21 cellular contexts compared by ENCODE assay signal in genomic region chr13:81596224-81596753, GRCh38.
"Had no signal": no experiment of that assay in that cellular context is flagged by ENCODE, and none has a peak within 500 bp of the region (broad histone marks: within the 10 kb centered on the region; RNA-seq: fewer than 3 reads in every experiment).

No MANE protein-coding gene starts in this region.

- H3K27me3 ChIP-seq: colonic mucosa, foreskin keratinocyte, neutrophil, testis, tibial nerve, upper lobe of right lung, vagina had no signal

- H3K4me1 ChIP-seq: colonic mucosa, foreskin keratinocyte, testis, tibial nerve, upper lobe of right lung, vagina had no signal

- H3K36me3 ChIP-seq: colonic mucosa, neutrophil, tibial nerve, upper lobe of right lung, vagina had no signal

- H3K4me3 ChIP-seq: colonic mucosa, lung, testis, tibial nerve, upper lobe of right lung, vagina had no signal

- H3K27ac ChIP-seq: colonic mucosa, foreskin keratinocyte, neutrophil, testis, tibial nerve, upper lobe of right lung, vagina had no signal

- H3K27ac Mint-ChIP-seq: naive thymus-derived CD4-positive, alpha-beta T cell; stimulated activated naive B cell treated with anti-CD40 and anti-IgM and Interleukin-4, amounts not matched to agents 10 μg/mL and 1 μg/mL and 100 μg/mL, for 72 hours; stimulated activated naive CD8-positive, alpha-beta T cell treated with anti-CD3 and anti-CD28 coated beads, Interleukin-15, amount 100 ng/mL, for 72 hours had no signal

- ATAC-seq: foreskin keratinocyte; left colon; left ventricle myocardium superior; naive thymus-derived CD4-positive, alpha-beta T cell; right cardiac atrium; stimulated activated naive B cell treated with anti-CD40 and anti-IgM and Interleukin-4, amounts not matched to agents 10 μg/mL and 1 μg/mL and 100 μg/mL, for 72 hours; stimulated activated naive CD8-positive, alpha-beta T cell treated with anti-CD3 and anti-CD28 coated beads, Interleukin-15, amount 100 ng/mL, for 72 hours; upper lobe of right lung had no signal

- H3K27me3 Mint-ChIP-seq: naive thymus-derived CD4-positive, alpha-beta T cell; stimulated activated naive B cell treated with anti-CD40 and anti-IgM and Interleukin-4, amounts not matched to agents 10 μg/mL and 1 μg/mL and 100 μg/mL, for 72 hours; stimulated activated naive CD8-positive, alpha-beta T cell treated with anti-CD3 and anti-CD28 coated beads, Interleukin-15, amount 100 ng/mL, for 72 hours had no signal

- DNase-seq: colonic mucosa; dermis blood vessel endothelial cell; erythroblast; foreskin keratinocyte; left colon; left ventricle myocardium superior; mesendoderm; naive thymus-derived CD4-positive, alpha-beta T cell; posterior cingulate gyrus; right cardiac atrium; stimulated activated CD4-positive, alpha-beta T cell treated with anti-CD3 and anti-CD28 coated beads, Interleukin-15, amount 100 ng/mL, for 24 hours; stimulated activated CD4-positive, alpha-beta T cell treated with anti-CD3 and anti-CD28 coated beads, Interleukin-1b, Interleukin-23, amount 100 ng/mL, for 48 hours; stimulated activated CD4-positive, alpha-beta T cell treated with anti-CD3 and anti-CD28 coated beads, Interleukin-4, amount 100 ng/mL, for 24 hours; stimulated activated naive B cell treated with anti-CD40 and anti-IgM and Interleukin-4, amounts not matched to agents 10 μg/mL and 1 μg/mL and 100 μg/mL, for 72 hours; stimulated activated naive CD8-positive, alpha-beta T cell treated with anti-CD3 and anti-CD28 coated beads, Interleukin-15, amount 100 ng/mL, for 72 hours; testis; upper lobe of right lung had no signal

- H3K36me3 Mint-ChIP-seq: naive thymus-derived CD4-positive, alpha-beta T cell; stimulated activated naive B cell treated with anti-CD40 and anti-IgM and Interleukin-4, amounts not matched to agents 10 μg/mL and 1 μg/mL and 100 μg/mL, for 72 hours had no signal

- H3K9me3 ChIP-seq: colonic mucosa, neutrophil, testis, tibial nerve, upper lobe of right lung, vagina had no signal

- H3K4me3 Mint-ChIP-seq: naive thymus-derived CD4-positive, alpha-beta T cell; stimulated activated naive B cell treated with anti-CD40 and anti-IgM and Interleukin-4, amounts not matched to agents 10 μg/mL and 1 μg/mL and 100 μg/mL, for 72 hours; stimulated activated naive CD8-positive, alpha-beta T cell treated with anti-CD3 and anti-CD28 coated beads, Interleukin-15, amount 100 ng/mL, for 72 hours had no signal

- H3K4me1 Mint-ChIP-seq: naive thymus-derived CD4-positive, alpha-beta T cell; stimulated activated naive B cell treated with anti-CD40 and anti-IgM and Interleukin-4, amounts not matched to agents 10 μg/mL and 1 μg/mL and 100 μg/mL, for 72 hours; stimulated activated naive CD8-positive, alpha-beta T cell treated with anti-CD3 and anti-CD28 coated beads, Interleukin-15, amount 100 ng/mL, for 72 hours had no signal
